ENCODE assay signal across 8 cellular contexts in genomic region chr15:31361764-31362120, GRCh38. TPM values are rescaled to one million over a fixed set of nuclear protein-coding genes. Genes with fewer than 3 reads are reported as not detected.
DNase-seq lines count a peak whose midpoint lies in the region; ATAC-seq, FAIRE-seq and TF ChIP-seq lines count a peak whose summit lies in the region.

No MANE protein-coding gene starts in this region.

- TF ChIP-seq CTCF in HFFc6 (IDR thresholded peaks at IDR 0.05) (0 out of 2 replicates have a peak, but pooled peaks have one; percentile 11), GM13976 (IDR thresholded peaks at IDR 0.05; ENCODE audit: borderline replicate concordance, control extremely low read depth, extremely low read depth, insufficient read depth, missing control alignments) (no peak)

- DNase-seq in CD4-positive, CD25-positive, alpha-beta regulatory T cell = no peak
- DNase-seq in HFFc6 (no peak), naive B cell (no peak), GM19239 (ENCODE audit: insufficient read length, low spot score) (no peak), GM13976 (ENCODE audit: low spot score) (no peak), HuH-7.5 (ENCODE audit: low spot score) (no peak)
- DNase-seq in activated naive CD8-positive, alpha-beta T cell treated with anti-CD3 and anti-CD28 coated beads for 36 hours = no peak

- H3K4me1 Mint-ChIP-seq in CD4-positive, CD25-positive, alpha-beta regulatory T cell = peaks cover 5 to 99% (median 75%) of the 10 kb centered on the region in 4 donors
- H3K4me1 Mint-ChIP-seq in HFFc6 (ENCODE audit: low read depth) = peaks cover 58% of the 10 kb centered on the region
- H3K4me1 Mint-ChIP-seq in activated naive CD8-positive, alpha-beta T cell treated with anti-CD3 and anti-CD28 coated beads for 36 hours = peaks cover 95% of the 10 kb centered on the region
- peaks cover 85 to 97% (median 92%) of the 10 kb centered on the region in 3 donors for H3K4me1 Mint-ChIP-seq in naive B cell

- peaks cover 28% of the 10 kb centered on the region for H3K36me3 Mint-ChIP-seq in CD4-positive, CD25-positive, alpha-beta regulatory T cell
- 0 out of 2 replicates have a peak, but pooled peaks cover 4% of the 10 kb centered on the region for H3K36me3 Mint-ChIP-seq in HFFc6 (ENCODE audit: low read depth)
- H3K36me3 Mint-ChIP-seq in activated naive CD8-positive, alpha-beta T cell treated with anti-CD3 and anti-CD28 coated beads for 36 hours = peaks cover 35% of the 10 kb centered on the region
- H3K36me3 Mint-ChIP-seq in naive B cell = peaks cover 0 to 5% of the 10 kb centered on the region in 2 donors

- peaks cover 100% of the 10 kb centered on the region for H3K4me1 ChIP-seq in CD4-positive, CD25-positive, alpha-beta regulatory T cell (ENCODE audit: control insufficient read depth, insufficient read depth, low read length, poor library complexity, severe bottlenecking)

- peak overlapping the region; percentile 79 to 89 (median 85) for H3K4me3 Mint-ChIP-seq in CD4-positive, CD25-positive, alpha-beta regulatory T cell
- H3K4me3 Mint-ChIP-seq in HFFc6 (no peak overlapping the region), naive B cell (peak overlapping the region; percentile 53 to 99 (median 86))
- H3K4me3 Mint-ChIP-seq in activated naive CD8-positive, alpha-beta T cell treated with anti-CD3 and anti-CD28 coated beads for 36 hours = peak overlapping the region; percentile 81

- FAIRE-seq in GM19239 (lab: Jason Lieb, UNC) = no peak

- no peaks in the 10 kb centered on the region for H3K27me3 ChIP-seq in CD4-positive, CD25-positive, alpha-beta regulatory T cell (ENCODE audit: control insufficient read depth, insufficient read depth, low read length)

- H3K36me3 ChIP-seq in CD4-positive, CD25-positive, alpha-beta regulatory T cell (ENCODE audit: control insufficient read depth, insufficient read depth, low read length) = peaks cover 10% of the 10 kb centered on the region

- in situ Hi-C loops in GM13976 (cut with MboI; ENCODE audit: low sequenced_read_pairs, unreplicated experiment) = loop anchor here (10.0 kb wide), 1 partner anchor 123 kb away; no protein-coding TSS in a partner anchor

- H3K27me3 Mint-ChIP-seq in CD4-positive, CD25-positive, alpha-beta regulatory T cell = peaks cover 4% of the 10 kb centered on the region
- peaks cover under 1% of the 10 kb centered on the region; the same call in 1 of the 2 replicates for H3K27me3 Mint-ChIP-seq in HFFc6 (ENCODE audit: insufficient read depth)
- no peaks in the 10 kb centered on the region for H3K27me3 Mint-ChIP-seq in activated naive CD8-positive, alpha-beta T cell treated with anti-CD3 and anti-CD28 coated beads for 36 hours
- H3K27me3 Mint-ChIP-seq in naive B cell = no peaks in the 10 kb centered on the region

- peak overlapping the region; percentile 92 to 99 (median 94) for H3K27ac Mint-ChIP-seq in CD4-positive, CD25-positive, alpha-beta regulatory T cell
- H3K27ac Mint-ChIP-seq in HFFc6 = no peak overlapping the region
- H3K27ac Mint-ChIP-seq in activated naive CD8-positive, alpha-beta T cell treated with anti-CD3 and anti-CD28 coated beads for 36 hours = peak overlapping the region; percentile 99
- H3K27ac Mint-ChIP-seq in naive B cell = peak overlapping the region; percentile 95 to 100 (median 98)

- peak overlapping the region; percentile 98 for H3K27ac ChIP-seq in CD4-positive, CD25-positive, alpha-beta regulatory T cell (ENCODE audit: insufficient read depth, low read length, poor library complexity, severe bottlenecking)

- peak overlapping the region; percentile 73 for H3K4me3 ChIP-seq in CD4-positive, CD25-positive, alpha-beta regulatory T cell (ENCODE audit: low read depth, low read length)

- no peaks in the 10 kb centered on the region for H3K9me3 ChIP-seq in CD4-positive, CD25-positive, alpha-beta regulatory T cell (ENCODE audit: control insufficient read depth in 2 of 2, low read length in 2 of 2)

- H3K9me3 Mint-ChIP-seq in CD4-positive, CD25-positive, alpha-beta regulatory T cell = no peaks in the 10 kb centered on the region
- H3K9me3 Mint-ChIP-seq in HFFc6 = no peaks in the 10 kb centered on the region
- no peaks in the 10 kb centered on the region for H3K9me3 Mint-ChIP-seq in activated naive CD8-positive, alpha-beta T cell treated with anti-CD3 and anti-CD28 coated beads for 36 hours
- H3K9me3 Mint-ChIP-seq in naive B cell = no peaks in the 10 kb centered on the region

- no peak for ATAC-seq in CD4-positive, CD25-positive, alpha-beta regulatory T cell (ENCODE audit: low read depth in 2 of 2)
- ATAC-seq in naive B cell (ENCODE audit: low read depth in 2 of 2) (no peak), HG02938 (IDR thresholded peaks at IDR 0.05; ENCODE audit: unreplicated experiment) (no peak)

RNA-seq across cellular contexts. Expression of gene KLF13, which starts 35.1 kb away (rescaled TPM):
- 227 TPM for total RNA-seq in CD4-positive, CD25-positive, alpha-beta regulatory T cell
- polyA plus RNA-seq in CD4-positive, CD25-positive, alpha-beta regulatory T cell = 10 to 100 TPM; 36.3 to 52.1 (median 47.7) TPM
- total RNA-seq in HFFc6 (2021; fragmentation: NEBNext Ultra II Directional; extraction: Animal tissue kit (Norgen Biotek cat#: 25700)) = 10 to 100 TPM; 22.5 to 29.1 (median 23.5) TPM
- 100 to 1,000 TPM; 110 to 111 TPM for total RNA-seq in activated naive CD8-positive, alpha-beta T cell treated with anti-CD3 and anti-CD28 coated beads for 36 hours
- polyA plus RNA-seq in naive B cell (ENCODE audit: low read depth in 6 of 6) = 10 to 100 TPM; 16.6 to 58.8 (median 40.0) TPM
